Comparison of ENCODE assay signal across 10 cellular contexts in genomic region chr11:114164546-114164945, GRCh38.
DNase-seq lines count a peak whose midpoint lies in the region; TF ChIP-seq lines count a peak whose summit lies in the region.
"Had no signal": no experiment of that assay in that cellular context is flagged by ENCODE, and none has a peak within 500 bp of the region (broad histone marks: within the 10 kb centered on the region; RNA-seq: fewer than 3 reads in every experiment).

No MANE protein-coding gene starts in this region.

- no peaks in the 10 kb centered on the region for H3K36me3 ChIP-seq in prostate gland

- H3K9me3 ChIP-seq in prostate gland = no peaks in the 10 kb centered on the region

- WGBS in prostate gland = 88% methylated on average over 9 of the region's 9 CpGs

- H3K4me3 ChIP-seq in prostate gland = no peak overlapping the region

- intact Hi-C loops in prostate gland (cut with DNase I) = loop anchor here (5.0 kb wide), 2 partner anchors 33 to 102 kb away; no protein-coding TSS in a partner anchor

- TF ChIP-seq CTCF in 22Rv1 (IDR thresholded peaks at IDR 0.05) (no peak), RWPE1 (conservative IDR thresholded peaks at IDR 0.05; ENCODE audit: low read depth) (no peak), prostate gland (IDR thresholded peaks at IDR 0.05) (no peak)

- peaks cover 80% of the 10 kb centered on the region for H3K4me1 ChIP-seq in prostate gland (replicated peaks)

- POLR2A ChIA-PET in RWPE1 (lab: Yijun Ruan, JAX; ENCODE audit: low non-redundant PET) = no interaction called here

- H3K27ac ChIP-seq in 22Rv1 (peak overlapping the region; percentile 98), RWPE1 (peak overlapping the region; percentile 100), prostate gland (peak overlapping the region; percentile 99)

- DNase-seq in RWPE1 (ENCODE audit: low spot score) = no peak
- peak; percentile 25 for DNase-seq in globus pallidus (ENCODE audit: low spot score)
- no peak for DNase-seq in prostate gland (ENCODE audit: low spot score)
- DNase-seq in iPS-NIHi7 (ENCODE audit: extremely low spot score) = no peak
- no peak for DNase-seq in T1000 (lab: John Stamatoyannopoulos, UW)
- no peak for DNase-seq in DMS53 (lab: John Stamatoyannopoulos, UW)
- no peak for DNase-seq in SKM-1 (lab: John Stamatoyannopoulos, UW; ENCODE audit: unreplicated experiment)
- DNase-seq: NCI-H1694, T-helper 1 cell had no signal

- no peaks in the 10 kb centered on the region for H3K27me3 ChIP-seq in prostate gland (replicated peaks; ENCODE audit: insufficient read depth)

- TF ChIP-seq POLR2A in prostate gland (IDR thresholded peaks at IDR 0.05) = no peak

- CTCF ChIA-PET in RWPE1 (lab: Yijun Ruan, JAX) = no interaction called here
